Comparison of ENCODE assay signal across 1 cellular context in genomic region chr1:121200232-121200631, GRCh38. TPM values are rescaled to one million over a fixed set of nuclear protein-coding genes. Genes with fewer than 3 reads are reported as not detected.
"Had no signal": no experiment of that assay in that cellular context is flagged by ENCODE, and none has a peak within 500 bp of the region (broad histone marks: within the 10 kb centered on the region; RNA-seq: fewer than 3 reads in every experiment).

No MANE protein-coding gene starts in this region.

RNA-seq across cellular contexts. Expression of gene FAM72B, which starts 16.1 kb away (rescaled TPM):
- total RNA-seq: body of pancreas had no signal
